11 cellular contexts compared by ENCODE assay signal in genomic region chr11:34501500-34501899, GRCh38. TPM values are rescaled to one million over a fixed set of nuclear protein-coding genes. Genes with fewer than 3 reads are reported as not detected.
DNase-seq lines count a peak whose midpoint lies in the region; ATAC-seq and TF ChIP-seq lines count a peak whose summit lies in the region.
"Had no signal": no experiment of that assay in that cellular context is flagged by ENCODE, and none has a peak within 500 bp of the region (broad histone marks: within the 10 kb centered on the region; RNA-seq: fewer than 3 reads in every experiment).

No MANE protein-coding gene starts in this region.

- no peaks in the 10 kb centered on the region for H3K9me3 Mint-ChIP-seq in CD8-positive, alpha-beta T cell

- peaks cover 4% of the 10 kb centered on the region for H3K27me3 Mint-ChIP-seq in CD8-positive, alpha-beta T cell (ENCODE audit: low read depth)

- POLR2A ChIA-PET in CD8-positive, alpha-beta T cell (lab: Charles Lee), result no interaction called here

- CTCF ChIA-PET in CD8-positive, alpha-beta T cell (lab: Charles Lee), result interaction anchor here (1.2 to 3.9 kb wide), 3 partner anchors 9 to 513 kb away, joined by 3 to 15 read pairs (median 7); partner anchors contain the start of gene ELF5

- H3K4me1 Mint-ChIP-seq in CD8-positive, alpha-beta T cell (ENCODE audit: low read depth), result no peaks in the 10 kb centered on the region
- H3K4me1 Mint-ChIP-seq: activated CD8-positive, alpha-beta memory T cell treated with anti-CD3 and anti-CD28 coated beads, Interleukin-2, amount 10 ng/mL, durations not matched to agents 7 days and 5 days had no signal

- H3K79me2 ChIP-seq in fibroblast of lung (ENCODE audit: control insufficient read depth, insufficient read depth, low read length), result no peaks in the 10 kb centered on the region

- H3K27ac Mint-ChIP-seq in CD8-positive, alpha-beta T cell, result no peak overlapping the region
- H3K27ac Mint-ChIP-seq: activated CD8-positive, alpha-beta memory T cell treated with anti-CD3 and anti-CD28 coated beads, Interleukin-2, amount 10 ng/mL, durations not matched to agents 7 days and 5 days had no signal

- H3K27me3 ChIP-seq in fibroblast of lung (ENCODE audit: control insufficient read depth, insufficient read depth, low read length), result no peaks in the 10 kb centered on the region
- H3K27me3 ChIP-seq in CD8-positive, alpha-beta T cell (ENCODE audit: insufficient read depth, low read length), result no peaks in the 10 kb centered on the region

- H3K4me1 ChIP-seq in fibroblast of lung (ENCODE audit: control insufficient read depth, extremely low read depth, insufficient read depth, low read length), result peaks cover 11% of the 10 kb centered on the region
- no peaks in the 10 kb centered on the region for H3K4me1 ChIP-seq in CD8-positive, alpha-beta T cell (ENCODE audit: insufficient read depth, low read length)

- peak overlapping the region; percentile 39 for H3K27ac ChIP-seq in fibroblast of lung (ENCODE audit: insufficient read depth, low read length)
- H3K27ac ChIP-seq in CD8-positive, alpha-beta T cell (ENCODE audit: low read depth, low read length), result no peak overlapping the region

- no peak for TF ChIP-seq CTCF in fibroblast of lung (conservative IDR thresholded peaks at IDR 0.05 in 1 of 2, IDR thresholded peaks at IDR 0.05 in 1 of 2; ENCODE audit: low read depth in 1 of 2, low read length in 2 of 2)
- TF ChIP-seq CTCF in CD8-positive, alpha-beta T cell (IDR thresholded peaks at IDR 0.05), result no peak

- H3K4me2 ChIP-seq in fibroblast of lung (ENCODE audit: extremely low read depth, insufficient read depth, low read length), result peak overlapping the region; percentile 66

- no peak overlapping the region for H3K4me3 ChIP-seq in fibroblast of lung (replicated peaks in 1 of 4; ENCODE audit: control extremely low read depth in 1 of 4, insufficient read depth in 1 of 4, low read depth in 3 of 4, low read length in 4 of 4)
- no peak overlapping the region for H3K4me3 ChIP-seq in CD8-positive, alpha-beta T cell (ENCODE audit: low read depth, low read length)

- H4K20me1 ChIP-seq in fibroblast of lung (ENCODE audit: control insufficient read depth, extremely low read depth, insufficient read depth, low read length), result no peaks in the 10 kb centered on the region

- H3K4me3 Mint-ChIP-seq in CD8-positive, alpha-beta T cell, result no peak overlapping the region
- H3K4me3 Mint-ChIP-seq: activated CD8-positive, alpha-beta memory T cell treated with anti-CD3 and anti-CD28 coated beads, Interleukin-2, amount 10 ng/mL, durations not matched to agents 7 days and 5 days had no signal

- no peak overlapping the region for H2AFZ ChIP-seq in fibroblast of lung (ENCODE audit: low read length)

- no peaks in the 10 kb centered on the region for H3K9me3 ChIP-seq in fibroblast of lung (ENCODE audit: control insufficient read depth, insufficient read depth, low read depth, low read length)
- H3K9me3 ChIP-seq in CD8-positive, alpha-beta T cell (ENCODE audit: low read length), result no peaks in the 10 kb centered on the region

- H3K36me3 ChIP-seq in fibroblast of lung (ENCODE audit: control insufficient read depth, insufficient read depth, low read length), result no peaks in the 10 kb centered on the region
- H3K36me3 ChIP-seq in CD8-positive, alpha-beta T cell (ENCODE audit: insufficient read depth, low read length), result no peaks in the 10 kb centered on the region

- no peaks in the 10 kb centered on the region for H3K36me3 Mint-ChIP-seq in CD8-positive, alpha-beta T cell
- H3K36me3 Mint-ChIP-seq: activated CD8-positive, alpha-beta memory T cell treated with anti-CD3 and anti-CD28 coated beads, Interleukin-2, amount 10 ng/mL, durations not matched to agents 7 days and 5 days had no signal

- intact Hi-C loops in CD8-positive, alpha-beta T cell (cut with DNase I, micrococcal nuclease), result no loop called here

- no peak overlapping the region for H3K9ac ChIP-seq in fibroblast of lung (ENCODE audit: insufficient read depth, low read length)

- ATAC-seq in HG02571 (IDR thresholded peaks at IDR 0.05; ENCODE audit: unreplicated experiment), result no peak
- no peak for ATAC-seq in CD8-positive, alpha-beta T cell
- ATAC-seq: activated CD8-positive, alpha-beta memory T cell treated with anti-CD3 and anti-CD28 coated beads, Interleukin-2, amount 10 ng/mL, durations not matched to agents 7 days and 5 days; Panc1 had no signal

- DNase-seq in GM03348 (ENCODE audit: low spot score), result peak; percentile 91
- DNase-seq in NOMO-1 treated with DMSO at 0.1 percent for 48 hours (lab: John Stamatoyannopoulos, UW; ENCODE audit: unreplicated experiment), result peak; percentile 72
- DNase-seq in fibroblast of lung (ENCODE audit: low read depth in 2 of 2), result peak; percentile 94 to 98
- DNase-seq in renal cortical epithelial cell (ENCODE audit: low read depth), result peak; percentile 98
- DNase-seq in OCI-M2 (lab: John Stamatoyannopoulos, UW; ENCODE audit: unreplicated experiment), result no peak
- no peak for DNase-seq in CD8-positive, alpha-beta T cell
- DNase-seq in activated CD4-positive, alpha-beta T cell treated with anti-CD3 and anti-CD28 coated beads for 1 hour, result no peak
- DNase-seq: activated CD8-positive, alpha-beta memory T cell treated with anti-CD3 and anti-CD28 coated beads, Interleukin-2, amount 10 ng/mL, durations not matched to agents 7 days and 5 days had no signal

RNA-seq across cellular contexts. Expression of gene ELF5, which starts 12.1 kb away (rescaled TPM):
- total RNA-seq in fibroblast of lung (not detected in 2 replicates), renal cortical epithelial cell (0.35 TPM in 1 of 2 replicates, not detected in the other)
- not detected in 2 replicates for polyA plus RNA-seq in fibroblast of lung
- polyA plus RNA-seq in fibroblast of lung (2012), result not detected in 2 replicates
- polyA minus RNA-seq in fibroblast of lung (ENCODE audit: low replicate concordance), result not detected in 2 replicates
- total RNA-seq in CD8-positive, alpha-beta T cell, result not detected
- total RNA-seq: activated CD8-positive, alpha-beta memory T cell treated with anti-CD3 and anti-CD28 coated beads, Interleukin-2, amount 10 ng/mL, durations not matched to agents 7 days and 5 days; H1 had no signal
- polyA plus RNA-seq: H1 had no signal

Comparison
In these comparisons a context has a peak if more than half of its experiments do, and no peak if none do; other contexts are left out.
1. DNase-seq: peak in GM03348 (single experiment), NOMO-1 treated with DMSO at 0.1 percent for 48 hours (single experiment), fibroblast of lung (2 of 2) and renal cortical epithelial cell (single experiment); none in OCI-M2 (single experiment), CD8-positive, alpha-beta T cell (0 of 7) and activated CD4-positive, alpha-beta T cell treated with anti-CD3 and anti-CD28 coated beads for 1 hour (single experiment).